Comparison of ENCODE assay signal across 28 cellular contexts in genomic region chr10:73446926-73447325, GRCh38.
"Had no signal": no experiment of that assay in that cellular context is flagged by ENCODE, and none has a peak within 500 bp of the region (broad histone marks: within the 10 kb centered on the region; RNA-seq: fewer than 3 reads in every experiment).

No MANE protein-coding gene starts in this region.

- FAIRE-seq: small intestine had no signal

- H3K27me3 ChIP-seq: neural progenitor cell, ovary, right lobe of liver, sigmoid colon, stomach, thyroid gland, tibial nerve, upper lobe of right lung, uterus had no signal

- H3K36me3 ChIP-seq: neural progenitor cell, ovary, uterus had no signal

- H3K9me3 Mint-ChIP-seq: natural killer cell; nephron; neural progenitor cell; stimulated activated effector memory CD8-positive, alpha-beta T cell treated with anti-CD3 and anti-CD28 coated beads, Interleukin-12 subunit alpha, Interleukin-12 subunit beta, amount 100 ng/mL, for 72 hours; stimulated activated naive B cell treated with anti-CD40 and anti-IgM and Interleukin-4, amounts not matched to agents 10 μg/mL and 1 μg/mL and 100 μg/mL, for 72 hours; stimulated activated naive CD8-positive, alpha-beta T cell treated with anti-CD3 and anti-CD28 coated beads, Interleukin-15, Interleukin-2, amounts not matched to agents 100 ng/mL and 50 ng/mL, for 24 hours; type B pancreatic cell had no signal

- H2AFZ ChIP-seq: neural progenitor cell, parathyroid adenoma had no signal

- H3K4me3 ChIP-seq: neural progenitor cell, ovary, psoas muscle, right lobe of liver, sigmoid colon, stomach, thoracic aorta, thyroid gland, tibial nerve, upper lobe of right lung, uterus had no signal

- DNase-seq: natural killer cell; occipital lobe; ovary; posterior cingulate gyrus; psoas muscle; right cardiac atrium; right lobe of liver; sigmoid colon; small intestine; stimulated activated CD4-positive, alpha-beta T cell treated with anti-CD3 and anti-CD28 coated beads, Interleukin-15, amount 100 ng/mL, for 24 hours; stimulated activated CD4-positive, alpha-beta T cell treated with anti-CD3 and anti-CD28 coated beads, Interleukin-2, amount 100 ng/mL, for 24 hours; stimulated activated CD4-positive, alpha-beta T cell treated with anti-CD3 and anti-CD28 coated beads, Interleukin-2, amount 100 ng/mL, for 48 hours; stimulated activated CD4-positive, alpha-beta T cell treated with anti-CD3 and anti-CD28 coated beads, Interleukin-4, amount 100 ng/mL, for 24 hours; stimulated activated naive B cell treated with anti-CD40 and anti-IgM and Interleukin-4, amounts not matched to agents 10 μg/mL and 1 μg/mL and 100 μg/mL, for 72 hours; stimulated activated naive CD4-positive, alpha-beta T cell treated with Interleukin-2 at 50 U/mL for 16 hours; stomach; thyroid gland; upper lobe of right lung; uterus had no signal

- H3K27me3 Mint-ChIP-seq: progenitor cell of endocrine pancreas; stimulated activated naive B cell treated with anti-CD40 and anti-IgM and Interleukin-4, amounts not matched to agents 10 μg/mL and 1 μg/mL and 100 μg/mL, for 72 hours; stimulated activated naive CD8-positive, alpha-beta T cell treated with anti-CD3 and anti-CD28 coated beads, Interleukin-15, Interleukin-2, amounts not matched to agents 100 ng/mL and 50 ng/mL, for 24 hours; type B pancreatic cell had no signal

- H3K27ac Mint-ChIP-seq: natural killer cell; nephron; neural progenitor cell; progenitor cell of endocrine pancreas; stimulated activated effector memory CD8-positive, alpha-beta T cell treated with anti-CD3 and anti-CD28 coated beads, Interleukin-12 subunit alpha, Interleukin-12 subunit beta, amount 100 ng/mL, for 72 hours; stimulated activated naive B cell treated with anti-CD40 and anti-IgM and Interleukin-4, amounts not matched to agents 10 μg/mL and 1 μg/mL and 100 μg/mL, for 72 hours; stimulated activated naive CD8-positive, alpha-beta T cell treated with anti-CD3 and anti-CD28 coated beads, Interleukin-15, Interleukin-2, amounts not matched to agents 100 ng/mL and 50 ng/mL, for 24 hours; type B pancreatic cell had no signal

- H3K4me1 Mint-ChIP-seq: nephron, neural progenitor cell had no signal

- ATAC-seq: natural killer cell; psoas muscle; right cardiac atrium; right lobe of liver; stimulated activated effector memory CD8-positive, alpha-beta T cell treated with anti-CD3 and anti-CD28 coated beads, Interleukin-12 subunit alpha, Interleukin-12 subunit beta, amount 100 ng/mL, for 72 hours; stimulated activated naive B cell treated with anti-CD40 and anti-IgM and Interleukin-4, amounts not matched to agents 10 μg/mL and 1 μg/mL and 100 μg/mL, for 72 hours; upper lobe of right lung had no signal

- H3K4me2 ChIP-seq: neural progenitor cell had no signal

- H3K4me3 Mint-ChIP-seq: natural killer cell; nephron; neural progenitor cell; stimulated activated effector memory CD8-positive, alpha-beta T cell treated with anti-CD3 and anti-CD28 coated beads, Interleukin-12 subunit alpha, Interleukin-12 subunit beta, amount 100 ng/mL, for 72 hours; stimulated activated naive B cell treated with anti-CD40 and anti-IgM and Interleukin-4, amounts not matched to agents 10 μg/mL and 1 μg/mL and 100 μg/mL, for 72 hours; stimulated activated naive CD8-positive, alpha-beta T cell treated with anti-CD3 and anti-CD28 coated beads, Interleukin-15, Interleukin-2, amounts not matched to agents 100 ng/mL and 50 ng/mL, for 24 hours; type B pancreatic cell had no signal

- H3K4me1 ChIP-seq: parathyroid adenoma, right lobe of liver, sigmoid colon, stomach, thyroid gland, tibial nerve, upper lobe of right lung, uterus had no signal

- H3K27ac ChIP-seq: neural progenitor cell, ovary, parathyroid adenoma, psoas muscle, right lobe of liver, sigmoid colon, stomach, thoracic aorta, thyroid gland, tibial nerve, upper lobe of right lung, uterus had no signal

- H3K9ac ChIP-seq: neural progenitor cell, parathyroid adenoma had no signal

- H3K9me3 ChIP-seq: ovary, psoas muscle, right lobe of liver, sigmoid colon, stomach, thoracic aorta, thyroid gland, tibial nerve, upper lobe of right lung, uterus had no signal
